16 cellular contexts compared by ENCODE assay signal in the genomic region with DNA sequence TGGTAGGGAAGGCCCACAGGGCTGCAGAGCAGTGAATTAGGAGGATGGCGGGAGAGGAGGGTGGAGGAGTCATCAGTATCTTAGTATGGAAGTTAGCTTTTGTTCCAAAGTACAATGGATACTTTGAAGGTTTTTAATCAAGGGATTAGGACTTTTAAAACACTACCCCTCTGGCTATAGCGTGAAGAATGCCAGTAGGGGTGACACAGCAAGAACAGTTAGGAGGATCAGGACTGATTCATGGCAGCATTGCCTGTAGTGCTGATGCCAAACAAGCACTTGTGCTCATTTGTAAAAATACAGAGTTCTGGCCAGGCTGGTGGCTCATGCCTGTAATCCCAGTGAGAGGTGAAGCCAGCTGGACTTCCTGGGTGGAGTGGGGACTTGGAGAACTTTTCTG.
"Had no signal": no experiment of that assay in that cellular context is flagged by ENCODE, and none has a peak within 500 bp of the region (broad histone marks: within the 10 kb centered on the region; RNA-seq: fewer than 3 reads in every experiment).

No MANE protein-coding gene starts in this region.

- H3K4me3 ChIP-seq: lung, psoas muscle, smooth muscle cell had no signal

- H3K4me3 Mint-ChIP-seq: nephron; stimulated activated naive CD8-positive, alpha-beta T cell treated with anti-CD3 and anti-CD28 coated beads, Interleukin-15, amount 100 ng/mL, for 72 hours; type B pancreatic cell had no signal

- H3K4me1 Mint-ChIP-seq: nephron; stimulated activated naive CD8-positive, alpha-beta T cell treated with anti-CD3 and anti-CD28 coated beads, Interleukin-15, amount 100 ng/mL, for 72 hours had no signal

- H3K9me3 ChIP-seq: psoas muscle had no signal

- H3K4me1 ChIP-seq: psoas muscle had no signal

- H3K27ac ChIP-seq: psoas muscle had no signal

- H3K27ac Mint-ChIP-seq: activated naive CD4-positive, alpha-beta T cell treated with anti-CD3 and anti-CD28 coated beads, Interleukin-2, amount 50 U/mL, for 72 hours; nephron; stimulated activated naive CD8-positive, alpha-beta T cell treated with anti-CD3 and anti-CD28 coated beads, Interleukin-15, amount 100 ng/mL, for 72 hours; type B pancreatic cell had no signal

- H3K36me3 Mint-ChIP-seq: activated naive CD4-positive, alpha-beta T cell treated with anti-CD3 and anti-CD28 coated beads, Interleukin-2, amount 50 U/mL, for 72 hours; type B pancreatic cell had no signal

- DNase-seq: activated CD4-positive, CD25-positive, alpha-beta regulatory T cell treated with anti-CD3 and anti-CD28 coated beads, Interleukin-2, amount 50 U/mL, for 72 hours; activated gamma-delta T cell; effector memory CD4-positive, alpha-beta T cell; foreskin melanocyte; glutamatergic neuron; kidney; midbrain; psoas muscle; right cardiac atrium; stimulated activated CD4-positive, alpha-beta T cell treated with anti-CD3 and anti-CD28 coated beads, Interleukin-4, amount 100 ng/mL, for 1 hour; stimulated activated naive CD8-positive, alpha-beta T cell treated with anti-CD3 and anti-CD28 coated beads, Interleukin-15, amount 100 ng/mL, for 72 hours had no signal

- H3K9me3 Mint-ChIP-seq: activated naive CD4-positive, alpha-beta T cell treated with anti-CD3 and anti-CD28 coated beads, Interleukin-2, amount 50 U/mL, for 72 hours; nephron; stimulated activated naive CD8-positive, alpha-beta T cell treated with anti-CD3 and anti-CD28 coated beads, Interleukin-15, amount 100 ng/mL, for 72 hours; type B pancreatic cell had no signal
